16 cellular contexts compared by ENCODE assay signal in genomic region chr16:70579248-70579647, GRCh38.
"Had no signal": no experiment of that assay in that cellular context is flagged by ENCODE, and none has a peak within 500 bp of the region (broad histone marks: within the 10 kb centered on the region; RNA-seq: fewer than 3 reads in every experiment).

No MANE protein-coding gene starts in this region.

- FAIRE-seq: astrocyte had no signal

- H3K36me3 Mint-ChIP-seq: immature natural killer cell, natural killer cell had no signal

- H3K9me3 ChIP-seq: esophagus muscularis mucosa, stomach, testis had no signal

- H3K4me1 Mint-ChIP-seq: activated CD4-positive, alpha-beta T cell treated with anti-CD3 and anti-CD28 coated beads, Interleukin-2, amount 10 ng/mL, durations not matched to agents 24 days and 14 days had no signal

- H3K4me3 Mint-ChIP-seq: activated CD4-positive, alpha-beta T cell treated with anti-CD3 and anti-CD28 coated beads, Interleukin-2, amount 10 ng/mL, durations not matched to agents 24 days and 14 days; activated CD8-positive, alpha-beta T cell treated with anti-CD3 and anti-CD28 coated beads for 36 hours; dendritic cell treated with granulocyte-macrophage colony-stimulating factor and Interleukin-4, amounts not matched to agents 40 ng/mL and 50 ng/mL, for 4 days; immature natural killer cell; natural killer cell had no signal

- ATAC-seq: activated CD8-positive, alpha-beta T cell treated with anti-CD3 and anti-CD28 coated beads for 36 hours; natural killer cell; SK-N-SH treated with all-trans-retinoic acid at 6 μM for 48 hours had no signal

- H3K27ac Mint-ChIP-seq: activated CD4-positive, alpha-beta T cell treated with anti-CD3 and anti-CD28 coated beads, Interleukin-2, amount 10 ng/mL, durations not matched to agents 24 days and 14 days; activated CD8-positive, alpha-beta T cell treated with anti-CD3 and anti-CD28 coated beads for 36 hours; dendritic cell treated with granulocyte-macrophage colony-stimulating factor and Interleukin-4, amounts not matched to agents 40 ng/mL and 50 ng/mL, for 4 days; natural killer cell had no signal

- H3K27me3 ChIP-seq: esophagus muscularis mucosa, stomach, testis had no signal

- H3K27me3 Mint-ChIP-seq: activated CD4-positive, alpha-beta T cell treated with anti-CD3 and anti-CD28 coated beads, Interleukin-2, amount 10 ng/mL, durations not matched to agents 24 days and 14 days; activated CD8-positive, alpha-beta T cell treated with anti-CD3 and anti-CD28 coated beads for 36 hours; dendritic cell treated with granulocyte-macrophage colony-stimulating factor and Interleukin-4, amounts not matched to agents 40 ng/mL and 50 ng/mL, for 4 days had no signal

- DNase-seq: activated CD4-positive, alpha-beta T cell treated with anti-CD3 and anti-CD28 coated beads, Interleukin-2, amount 10 ng/mL, durations not matched to agents 24 days and 14 days; activated CD8-positive, alpha-beta T cell treated with anti-CD3 and anti-CD28 coated beads for 36 hours; activated naive CD4-positive, alpha-beta T cell treated with anti-CD3 and anti-CD28 coated beads, Interleukin-2, amount 50 U/mL, for 16 hours; activated T-cell treated with anti-CD3 and anti-CD28 coated beads, Interleukin-2, amount 50 U/mL, for 1 hour; effector CD8-positive, alpha-beta T cell; immature natural killer cell; natural killer cell; retina; T-helper 1 cell; T-helper 9 cell had no signal

- H3K9me3 Mint-ChIP-seq: activated CD4-positive, alpha-beta T cell treated with anti-CD3 and anti-CD28 coated beads, Interleukin-2, amount 10 ng/mL, durations not matched to agents 24 days and 14 days; activated CD8-positive, alpha-beta T cell treated with anti-CD3 and anti-CD28 coated beads for 36 hours; dendritic cell treated with granulocyte-macrophage colony-stimulating factor and Interleukin-4, amounts not matched to agents 40 ng/mL and 50 ng/mL, for 4 days; immature natural killer cell; natural killer cell had no signal
